18 cellular contexts compared by ENCODE assay signal in genomic region chr16:82185012-82185411, GRCh38.
"Had no signal": no experiment of that assay in that cellular context is flagged by ENCODE, and none has a peak within 500 bp of the region (broad histone marks: within the 10 kb centered on the region; RNA-seq: fewer than 3 reads in every experiment).

No MANE protein-coding gene starts in this region.

- DNase-seq: activated B cell treated with CpG ODN at 0.5 μM for 24 hours; activated CD4-positive, alpha-beta T cell treated with anti-CD3 and anti-CD28 coated beads for 48 hours; activated CD8-positive, alpha-beta T cell treated with anti-CD3 and anti-CD28 coated beads for 36 hours; activated effector memory CD4-positive, alpha-beta T cell treated with Interleukin-2 at 50 U/mL for 16 hours; activated T-cell treated with anti-CD3 and anti-CD28 coated beads, Interleukin-2, amount 50 U/mL, for 4 hours; adrenal gland; left ventricle myocardium inferior; mucosa of descending colon; natural killer cell; posterior cingulate gyrus; retina; thyroid gland had no signal

- H3K27me3 ChIP-seq: adrenal gland, thyroid gland had no signal

- H3K27ac Mint-ChIP-seq: activated B cell treated with CpG ODN at 0.5 μM for 24 hours; activated CD8-positive, alpha-beta T cell treated with anti-CD3 and anti-CD28 coated beads for 36 hours; activated naive CD4-positive, alpha-beta T cell treated with anti-CD3 and anti-CD28 coated beads, Interleukin-2, amount 50 U/mL, for 24 hours; memory B cell; natural killer cell; stimulated activated effector memory CD8-positive, alpha-beta T cell treated with anti-CD3 and anti-CD28 coated beads, Interleukin-12 subunit alpha, Interleukin-12 subunit beta, amount 100 ng/mL, for 72 hours had no signal

- H3K27ac ChIP-seq: adrenal gland, hepatocyte, left ventricle myocardium inferior, neutrophil, thyroid gland had no signal

- H3K4me1 Mint-ChIP-seq: activated B cell treated with CpG ODN at 0.5 μM for 24 hours; memory B cell; natural killer cell; stimulated activated effector memory CD8-positive, alpha-beta T cell treated with anti-CD3 and anti-CD28 coated beads, Interleukin-12 subunit alpha, Interleukin-12 subunit beta, amount 100 ng/mL, for 72 hours had no signal

- H3K4me3 Mint-ChIP-seq: activated B cell treated with CpG ODN at 0.5 μM for 24 hours; activated CD8-positive, alpha-beta T cell treated with anti-CD3 and anti-CD28 coated beads for 36 hours; activated naive CD4-positive, alpha-beta T cell treated with anti-CD3 and anti-CD28 coated beads, Interleukin-2, amount 50 U/mL, for 24 hours; activated T-cell treated with anti-CD3 and anti-CD28 coated beads, Interleukin-2, amount 50 U/mL, for 4 hours; memory B cell; natural killer cell; stimulated activated effector memory CD8-positive, alpha-beta T cell treated with anti-CD3 and anti-CD28 coated beads, Interleukin-12 subunit alpha, Interleukin-12 subunit beta, amount 100 ng/mL, for 72 hours had no signal

- H3K9me3 ChIP-seq: adrenal gland, left ventricle myocardium inferior, mucosa of descending colon, neutrophil, thyroid gland had no signal

- H3K36me3 ChIP-seq: adrenal gland, left ventricle myocardium inferior, neutrophil, thyroid gland had no signal

- ATAC-seq: activated CD8-positive, alpha-beta T cell treated with anti-CD3 and anti-CD28 coated beads for 36 hours; activated T-cell treated with anti-CD3 and anti-CD28 coated beads, Interleukin-2, amount 50 U/mL, for 4 hours; esophagus mucosa; mucosa of descending colon; natural killer cell; stimulated activated effector memory CD8-positive, alpha-beta T cell treated with anti-CD3 and anti-CD28 coated beads, Interleukin-12 subunit alpha, Interleukin-12 subunit beta, amount 100 ng/mL, for 72 hours had no signal

- H3K4me3 ChIP-seq: adrenal gland, hepatocyte, left ventricle myocardium inferior, mucosa of descending colon, thyroid gland had no signal

- H3K9me3 Mint-ChIP-seq: activated B cell treated with CpG ODN at 0.5 μM for 24 hours; activated CD8-positive, alpha-beta T cell treated with anti-CD3 and anti-CD28 coated beads for 36 hours; activated naive CD4-positive, alpha-beta T cell treated with anti-CD3 and anti-CD28 coated beads, Interleukin-2, amount 50 U/mL, for 24 hours; activated T-cell treated with anti-CD3 and anti-CD28 coated beads, Interleukin-2, amount 50 U/mL, for 4 hours; memory B cell; natural killer cell; stimulated activated effector memory CD8-positive, alpha-beta T cell treated with anti-CD3 and anti-CD28 coated beads, Interleukin-12 subunit alpha, Interleukin-12 subunit beta, amount 100 ng/mL, for 72 hours had no signal

- H3K36me3 Mint-ChIP-seq: activated naive CD4-positive, alpha-beta T cell treated with anti-CD3 and anti-CD28 coated beads, Interleukin-2, amount 50 U/mL, for 24 hours; memory B cell; natural killer cell; stimulated activated effector memory CD8-positive, alpha-beta T cell treated with anti-CD3 and anti-CD28 coated beads, Interleukin-12 subunit alpha, Interleukin-12 subunit beta, amount 100 ng/mL, for 72 hours had no signal

- H3K27me3 Mint-ChIP-seq: activated naive CD4-positive, alpha-beta T cell treated with anti-CD3 and anti-CD28 coated beads, Interleukin-2, amount 50 U/mL, for 24 hours had no signal

- H3K4me1 ChIP-seq: adrenal gland, left ventricle myocardium inferior, thyroid gland had no signal
